In genomic region chr12:109586385-109587296, GRCh38 we compare ENCODE assay signal across 1 cellular context.
A peak's percentile ranks its signal among the peaks of the same experiment; 100 is the strongest.
TF ChIP-seq lines count a peak whose summit lies in the region.

No MANE protein-coding gene starts in this region.

TF ChIP-seq in HepG2, 621 proteins besides CTCF, POLR2A, EP300 and RAD21 (continued from another document and continues in another):
- TF ChIP-seq ZBTB40 (IDR thresholded peaks at IDR 0.05) (no peak), ZBTB40 (CRISPR knock-in tag; IDR thresholded peaks at IDR 0.05) (no peak), ZNF879 (CRISPR knock-in tag; IDR thresholded peaks at IDR 0.05) (no peak), ZNF24 (IDR thresholded peaks at IDR 0.05) (peak; percentile 96), ZNF710 (CRISPR knock-in tag; IDR thresholded peaks at IDR 0.05; ENCODE audit: borderline replicate concordance) (no peak), SMARCC2 (IDR thresholded peaks at IDR 0.05) (no peak), KLF9 (CRISPR knock-in tag; IDR thresholded peaks at IDR 0.05; ENCODE audit: low read depth) (no peak), RXRB (CRISPR knock-in tag; IDR thresholded peaks at IDR 0.05; ENCODE audit: borderline replicate concordance) (peak; percentile 21; the same call in 1 of the 2 replicates), ATM (IDR thresholded peaks at IDR 0.05; ENCODE audit: borderline replicate concordance) (no peak), SIX1 (CRISPR knock-in tag; IDR thresholded peaks at IDR 0.05; ENCODE audit: borderline replicate concordance) (peak; percentile 77; the same call in 1 of the 2 replicates), ZMYM4 (CRISPR knock-in tag; IDR thresholded peaks at IDR 0.05) (no peak; the same call in 1 of the 2 replicates), DPF2 (CRISPR knock-in tag; IDR thresholded peaks at IDR 0.05; ENCODE audit: borderline replicate concordance, low read depth) (peak; percentile 42; the same call in 1 of the 2 replicates), ZSCAN21 (CRISPR knock-in tag; IDR thresholded peaks at IDR 0.05; ENCODE audit: borderline replicate concordance) (no peak), ZNF124 (CRISPR knock-in tag; IDR thresholded peaks at IDR 0.05) (no peak), NKX3-1 (CRISPR knock-in tag; IDR thresholded peaks at IDR 0.05) (no peak), GLI4 (CRISPR knock-in tag; IDR thresholded peaks at IDR 0.05; ENCODE audit: borderline replicate concordance) (no peak), TAF15 (IDR thresholded peaks at IDR 0.05; ENCODE audit: low read depth, low read length, poor library complexity, severe bottlenecking) (no peak), ZNF3 (CRISPR knock-in tag; IDR thresholded peaks at IDR 0.05) (no peak), NFE2L2 (IDR thresholded peaks at IDR 0.05; ENCODE audit: low read length) (no peak), RAD51 (IDR thresholded peaks at IDR 0.05; ENCODE audit: borderline replicate concordance) (no peak), NFKB2 (CRISPR knock-in tag; IDR thresholded peaks at IDR 0.05; ENCODE audit: borderline replicate concordance) (no peak), ZNF572 (CRISPR knock-in tag; IDR thresholded peaks at IDR 0.05) (no peak), ADNP (CRISPR knock-in tag; IDR thresholded peaks at IDR 0.05) (no peak), CBX2 (IDR thresholded peaks at IDR 0.05; ENCODE audit: low read depth, low read length) (no peak), CBX2 (CRISPR knock-in tag; IDR thresholded peaks at IDR 0.05; ENCODE audit: low read depth) (no peak), HMGXB3 (CRISPR knock-in tag; IDR thresholded peaks at IDR 0.05; ENCODE audit: borderline replicate concordance) (no peak), SPEN (CRISPR knock-in tag; IDR thresholded peaks at IDR 0.05; ENCODE audit: low read depth) (peak; percentile 21; the same call in 1 of the 2 replicates), RNF2 (conservative IDR thresholded peaks at IDR 0.05; ENCODE audit: low read depth) (no peak), ZNF660 (CRISPR knock-in tag; IDR thresholded peaks at IDR 0.05; ENCODE audit: borderline replicate concordance, low read depth) (no peak), TFAP4 (IDR thresholded peaks at IDR 0.05; ENCODE audit: borderline replicate concordance, low read depth) (peak; percentile 87), MXI1 (IDR thresholded peaks at IDR 0.05; ENCODE audit: borderline replicate concordance, low read depth, low read length) (peak; percentile 29; the same call in 1 of the 3 replicates), SAFB2 (CRISPR knock-in tag; IDR thresholded peaks at IDR 0.05; ENCODE audit: borderline replicate concordance, low read depth) (no peak), NBN (conservative IDR thresholded peaks at IDR 0.05) (no peak)
- TF ChIP-seq, protein P1, sequence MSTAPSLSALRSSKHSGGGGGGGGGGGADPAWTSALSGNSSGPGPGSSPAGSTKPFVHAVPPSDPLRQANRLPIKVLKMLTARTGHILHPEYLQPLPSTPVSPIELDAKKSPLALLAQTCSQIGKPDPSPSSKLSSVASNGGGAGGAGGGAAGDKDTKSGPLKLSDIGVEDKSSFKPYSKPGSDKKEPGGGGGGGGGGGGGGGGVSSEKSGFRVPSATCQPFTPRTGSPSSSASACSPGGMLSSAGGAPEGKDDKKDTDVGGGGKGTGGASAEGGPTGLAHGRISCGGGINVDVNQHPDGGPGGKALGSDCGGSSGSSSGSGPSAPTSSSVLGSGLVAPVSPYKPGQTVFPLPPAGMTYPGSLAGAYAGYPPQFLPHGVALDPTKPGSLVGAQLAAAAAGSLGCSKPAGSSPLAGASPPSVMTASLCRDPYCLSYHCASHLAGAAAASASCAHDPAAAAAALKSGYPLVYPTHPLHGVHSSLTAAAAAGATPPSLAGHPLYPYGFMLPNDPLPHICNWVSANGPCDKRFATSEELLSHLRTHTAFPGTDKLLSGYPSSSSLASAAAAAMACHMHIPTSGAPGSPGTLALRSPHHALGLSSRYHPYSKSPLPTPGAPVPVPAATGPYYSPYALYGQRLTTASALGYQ (CRISPR knock-in tag; IDR thresholded peaks at IDR 0.05), result no peak; the same call in 1 of the 2 replicates
- TF ChIP-seq, protein P2, sequence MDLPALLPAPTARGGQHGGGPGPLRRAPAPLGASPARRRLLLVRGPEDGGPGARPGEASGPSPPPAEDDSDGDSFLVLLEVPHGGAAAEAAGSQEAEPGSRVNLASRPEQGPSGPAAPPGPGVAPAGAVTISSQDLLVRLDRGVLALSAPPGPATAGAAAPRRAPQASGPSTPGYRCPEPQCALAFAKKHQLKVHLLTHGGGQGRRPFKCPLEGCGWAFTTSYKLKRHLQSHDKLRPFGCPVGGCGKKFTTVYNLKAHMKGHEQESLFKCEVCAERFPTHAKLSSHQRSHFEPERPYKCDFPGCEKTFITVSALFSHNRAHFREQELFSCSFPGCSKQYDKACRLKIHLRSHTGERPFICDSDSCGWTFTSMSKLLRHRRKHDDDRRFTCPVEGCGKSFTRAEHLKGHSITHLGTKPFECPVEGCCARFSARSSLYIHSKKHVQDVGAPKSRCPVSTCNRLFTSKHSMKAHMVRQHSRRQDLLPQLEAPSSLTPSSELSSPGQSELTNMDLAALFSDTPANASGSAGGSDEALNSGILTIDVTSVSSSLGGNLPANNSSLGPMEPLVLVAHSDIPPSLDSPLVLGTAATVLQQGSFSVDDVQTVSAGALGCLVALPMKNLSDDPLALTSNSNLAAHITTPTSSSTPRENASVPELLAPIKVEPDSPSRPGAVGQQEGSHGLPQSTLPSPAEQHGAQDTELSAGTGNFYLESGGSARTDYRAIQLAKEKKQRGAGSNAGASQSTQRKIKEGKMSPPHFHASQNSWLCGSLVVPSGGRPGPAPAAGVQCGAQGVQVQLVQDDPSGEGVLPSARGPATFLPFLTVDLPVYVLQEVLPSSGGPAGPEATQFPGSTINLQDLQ (CRISPR knock-in tag; IDR thresholded peaks at IDR 0.05), result no peak
- TF ChIP-seq, protein P3, sequence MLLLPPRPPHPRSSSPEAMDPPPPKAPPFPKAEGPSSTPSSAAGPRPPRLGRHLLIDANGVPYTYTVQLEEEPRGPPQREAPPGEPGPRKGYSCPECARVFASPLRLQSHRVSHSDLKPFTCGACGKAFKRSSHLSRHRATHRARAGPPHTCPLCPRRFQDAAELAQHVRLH (CRISPR knock-in tag; IDR thresholded peaks at IDR 0.05; ENCODE audit: borderline replicate concordance, low read depth), result no peak
- TF ChIP-seq, protein P4, sequence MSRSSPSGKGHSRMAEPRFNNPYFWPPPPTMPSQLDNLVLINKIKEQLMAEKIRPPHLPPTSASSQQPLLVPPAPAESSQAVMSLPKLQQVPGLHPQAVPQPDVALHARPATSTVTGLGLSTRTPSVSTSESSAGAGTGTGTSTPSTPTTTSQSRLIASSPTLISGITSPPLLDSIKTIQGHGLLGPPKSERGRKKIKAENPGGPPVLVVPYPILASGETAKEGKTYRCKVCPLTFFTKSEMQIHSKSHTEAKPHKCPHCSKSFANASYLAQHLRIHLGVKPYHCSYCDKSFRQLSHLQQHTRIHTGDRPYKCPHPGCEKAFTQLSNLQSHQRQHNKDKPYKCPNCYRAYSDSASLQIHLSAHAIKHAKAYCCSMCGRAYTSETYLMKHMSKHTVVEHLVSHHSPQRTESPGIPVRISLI (CRISPR knock-in tag; IDR thresholded peaks at IDR 0.05; ENCODE audit: borderline replicate concordance), result no peak
